ENCODE assay signal across 1 cellular context in genomic region chr2:172088245-172089004, GRCh38.
TF ChIP-seq lines count a peak whose summit lies in the region.

No MANE protein-coding gene starts in this region.

TF ChIP-seq in HepG2, 621 proteins besides CTCF, POLR2A, EP300 and RAD21:
- TF ChIP-seq SUZ12 (IDR thresholded peaks at IDR 0.05; ENCODE audit: low read depth, low read length) (no peak), KLF13 (CRISPR knock-in tag; IDR thresholded peaks at IDR 0.05) (no peak), MAFF (IDR thresholded peaks at IDR 0.05; ENCODE audit: low read depth, low read length) (peak; percentile 97), ZFP36 (IDR thresholded peaks at IDR 0.05; ENCODE audit: borderline replicate concordance, low read depth, low read length, partially characterized antibody) (peak; percentile 30), BCL6 (CRISPR knock-in tag; IDR thresholded peaks at IDR 0.05) (peak; percentile 32; the same call in 1 of the 2 replicates), NFYC (CRISPR knock-in tag; IDR thresholded peaks at IDR 0.05) (no peak), MAFK (conservative IDR thresholded peaks at IDR 0.05 in 1 of 2, IDR thresholded peaks at IDR 0.05 in 1 of 2; ENCODE audit: low read length in 2 of 2) (peak; percentile 98 to 99), ZNF34 (CRISPR knock-in tag; IDR thresholded peaks at IDR 0.05; ENCODE audit: borderline replicate concordance) (no peak), ZNF224 (CRISPR knock-in tag; IDR thresholded peaks at IDR 0.05) (no peak), MED1 (CRISPR knock-in tag; IDR thresholded peaks at IDR 0.05) (no peak), PATZ1 (CRISPR knock-in tag; IDR thresholded peaks at IDR 0.05) (peak; percentile 76), AGO1 (IDR thresholded peaks at IDR 0.05; ENCODE audit: low read depth, low read length, poor library complexity, severe bottlenecking) (no peak), EZH2 (conservative IDR thresholded peaks at IDR 0.05; ENCODE audit: low read depth, low read length) (peak; percentile 88; the same call in 1 of the 2 replicates), NR3C1 (CRISPR knock-in tag; IDR thresholded peaks at IDR 0.05) (no peak), RBM39 (IDR thresholded peaks at IDR 0.05; ENCODE audit: low read depth, low read length, poor library complexity, severe bottlenecking) (peak; percentile 40), ZNF512B (CRISPR knock-in tag; IDR thresholded peaks at IDR 0.05; ENCODE audit: borderline replicate concordance) (peak; percentile 49; the same call in 1 of the 2 replicates), TBX2 (CRISPR knock-in tag; IDR thresholded peaks at IDR 0.05; ENCODE audit: borderline replicate concordance) (0 out of 2 replicates have a peak, but pooled peaks have one; percentile 16), ZBTB38 (CRISPR knock-in tag; IDR thresholded peaks at IDR 0.05) (peak; percentile 46; the same call in 1 of the 2 replicates), FOXA1 (IDR thresholded peaks at IDR 0.05) (no peak), FOXA1 (CRISPR knock-in tag; IDR thresholded peaks at IDR 0.05) (peak; percentile 56), CBX2 (IDR thresholded peaks at IDR 0.05; ENCODE audit: low read depth, low read length) (no peak), CBX2 (CRISPR knock-in tag; IDR thresholded peaks at IDR 0.05; ENCODE audit: low read depth) (peak; percentile 59; the same call in 1 of the 2 replicates), SNAPC4 (CRISPR knock-in tag; IDR thresholded peaks at IDR 0.05) (no peak), SOX13 (IDR thresholded peaks at IDR 0.05) (peak; percentile 50; the same call in 1 of the 2 replicates), SOX13 (CRISPR knock-in tag; conservative IDR thresholded peaks at IDR 0.05 in 1 of 2, IDR thresholded peaks at IDR 0.05 in 1 of 2) (no peak), PHF21A (CRISPR knock-in tag; IDR thresholded peaks at IDR 0.05) (peak; percentile 29; the same call in 1 of the 2 replicates), HMG20B (CRISPR knock-in tag; conservative IDR thresholded peaks at IDR 0.05) (no peak), HOXA7 (CRISPR knock-in tag; IDR thresholded peaks at IDR 0.05) (no peak), HHEX (CRISPR knock-in tag; IDR thresholded peaks at IDR 0.05) (no peak), ZNF687 (CRISPR knock-in tag; IDR thresholded peaks at IDR 0.05) (peak; percentile 26; the same call in 1 of the 2 replicates), KDM2A (CRISPR knock-in tag; IDR thresholded peaks at IDR 0.05; ENCODE audit: borderline replicate concordance, low read depth) (no peak), MAFG (CRISPR knock-in tag; IDR thresholded peaks at IDR 0.05) (peak; percentile 71), ZNF274 (CRISPR knock-in tag; IDR thresholded peaks at IDR 0.05) (peak; percentile 58; the same call in 1 of the 2 replicates), ZNF800 (CRISPR knock-in tag; IDR thresholded peaks at IDR 0.05) (0 out of 2 replicates have a peak, but pooled peaks have one; percentile 56)
